In genomic region chr5:151141535-151141934, GRCh38 we compare ENCODE assay signal across 8 cellular contexts. TPM values are rescaled to one million over a fixed set of nuclear protein-coding genes. Genes with fewer than 3 reads are reported as not detected.
DNase-seq lines count a peak whose midpoint lies in the region; ATAC-seq and TF ChIP-seq lines count a peak whose summit lies in the region.

No MANE protein-coding gene starts in this region.

- no peak for TF ChIP-seq CTCF in glutamatergic neuron (IDR thresholded peaks at IDR 0.05; ENCODE audit: partially characterized antibody, unreplicated experiment)
- no peak for TF ChIP-seq CTCF in omental fat pad (IDR thresholded peaks at IDR 0.05)

- H3K36me3 Mint-ChIP-seq in glutamatergic neuron (ENCODE audit: unreplicated experiment): peaks cover 23% of the 10 kb centered on the region

- H3K4me3 Mint-ChIP-seq in glutamatergic neuron (ENCODE audit: unreplicated experiment): peak overlapping the region; percentile 9

- no peaks in the 10 kb centered on the region for H3K9me3 Mint-ChIP-seq in glutamatergic neuron (ENCODE audit: unreplicated experiment)

- peak; percentile 41 to 52 for DNase-seq in activated CD4-positive, alpha-beta T cell treated with anti-CD3 and anti-CD28 coated beads, Interleukin-2, amount 50 U/mL, for 4 hours
- peak; percentile 35 for DNase-seq in glutamatergic neuron
- peak in 2 of 3 donors; percentile 31 to 35 for DNase-seq in stimulated activated CD4-positive, alpha-beta T cell treated with anti-CD3 and anti-CD28 coated beads, TNF-alpha, amount 100 ng/mL, for 1 hour (ENCODE audit: low read depth in 3 of 3, low spot score in 1 of 3)
- DNase-seq in omental fat pad (ENCODE audit: low spot score): no peak
- DNase-seq in kidney glomerular epithelial cell (lab: John Stamatoyannopoulos, UW): no peak
- no peak for DNase-seq in SK-N-DZ (ENCODE audit: low spot score)

- peaks cover 4% of the 10 kb centered on the region for H3K27me3 Mint-ChIP-seq in glutamatergic neuron (ENCODE audit: unreplicated experiment)

- H3K4me1 Mint-ChIP-seq in glutamatergic neuron (ENCODE audit: low read depth, unreplicated experiment): peaks cover 11% of the 10 kb centered on the region

- peak; percentile 89 for ATAC-seq in GM19023 (IDR thresholded peaks at IDR 0.05; ENCODE audit: unreplicated experiment)
- ATAC-seq in HG03064 (IDR thresholded peaks at IDR 0.05; ENCODE audit: low read depth, unreplicated experiment): peak; percentile 89
- no peak for ATAC-seq in omental fat pad (ENCODE audit: low FRiP score)

- peak overlapping the region; percentile 28 for H3K27ac Mint-ChIP-seq in glutamatergic neuron (ENCODE audit: unreplicated experiment)

RNA-seq across cellular contexts. Expression of gene ANXA6, which starts 16.0 kb away (rescaled TPM):
- 143 TPM for total RNA-seq in glutamatergic neuron (ENCODE audit: unreplicated experiment)
- 100 to 1,000 TPM; 216 to 505 (median 379) TPM for total RNA-seq in omental fat pad
- polyA plus RNA-seq in SK-N-DZ (2014; cell fraction: cytosol; rRNA removed): 82.5 and 86.8 TPM in 2 replicates
- polyA plus RNA-seq in SK-N-DZ (2014; cell fraction: nucleus; rRNA removed): 62.4 and 66.7 TPM in 2 replicates

Comparison
In these comparisons a context has a peak if more than half of its experiments do, and no peak if none do; other contexts are left out.
1. DNase-seq: peak in activated CD4-positive, alpha-beta T cell treated with anti-CD3 and anti-CD28 coated beads, Interleukin-2, amount 50 U/mL, for 4 hours (2 of 2), glutamatergic neuron (single experiment) and stimulated activated CD4-positive, alpha-beta T cell treated with anti-CD3 and anti-CD28 coated beads, TNF-alpha, amount 100 ng/mL, for 1 hour (2 of 3); none in omental fat pad (single experiment), kidney glomerular epithelial cell (single experiment) and SK-N-DZ (single experiment).